8 cellular contexts compared by ENCODE assay signal in the genomic region with DNA sequence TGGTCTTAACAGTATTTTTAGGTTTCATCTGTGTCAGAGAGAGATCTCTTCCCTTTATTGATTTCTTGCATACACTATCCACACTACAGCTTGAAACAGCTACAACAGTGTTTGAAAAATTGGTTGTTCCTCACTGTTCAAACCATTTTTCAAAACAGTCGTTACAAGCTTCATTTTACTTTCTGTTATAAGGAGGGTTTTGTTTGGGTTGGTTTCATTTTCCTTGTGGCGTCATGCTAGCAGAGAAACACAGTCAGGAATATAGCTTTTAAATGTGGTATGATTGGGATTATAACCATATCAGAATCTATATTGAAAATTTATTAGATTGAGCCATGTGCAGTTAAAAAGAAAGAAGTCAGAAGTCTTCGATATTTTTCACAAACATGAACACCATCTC.
A peak's percentile ranks its signal among the peaks of the same experiment; 100 is the strongest.
DNase-seq lines count a peak whose midpoint lies in the region; ATAC-seq and TF ChIP-seq lines count a peak whose summit lies in the region.

No MANE protein-coding gene starts in this region.

- CTCF ChIA-PET in BJ (lab: Yijun Ruan, JAX), result no interaction called here

- H3K36me3 ChIP-seq in BJ (ENCODE audit: control insufficient read depth, insufficient read depth, low read length) (no peaks in the 10 kb centered on the region), adipocyte (ENCODE audit: control insufficient read depth, insufficient read depth, low read length, severe bottlenecking) (no peaks in the 10 kb centered on the region)

- no peaks in the 10 kb centered on the region for H3K9me3 ChIP-seq in adipocyte (ENCODE audit: control insufficient read depth, low read length)

- DNase-seq in BJ (ENCODE audit: low read depth) (no peak), adipocyte (ENCODE audit: low read depth) (no peak), myocyte (ENCODE audit: low read depth) (peak; percentile 28), NCI-H2081 (lab: John Stamatoyannopoulos, UW) (no peak), NOMO-1 (lab: John Stamatoyannopoulos, UW; ENCODE audit: unreplicated experiment in 2 of 2) (no peak), NCI-H510A treated with DMSO at 0.1 percent for 48 hours (lab: John Stamatoyannopoulos, UW) (no peak)

- TF ChIP-seq CTCF in BJ (IDR thresholded peaks at IDR 0.05; ENCODE audit: insufficient read depth, low read depth, low read length), result no peak

- H3K27me3 ChIP-seq in BJ (ENCODE audit: control insufficient read depth, insufficient read depth, low read length) (no peaks in the 10 kb centered on the region), adipocyte (replicated peaks; ENCODE audit: control insufficient read depth, insufficient read depth, low read length) (no peaks in the 10 kb centered on the region)

- H3K4me1 ChIP-seq in adipocyte (ENCODE audit: control insufficient read depth, insufficient read depth, low read length), result peaks cover 31% of the 10 kb centered on the region

- H3K4me3 ChIP-seq in BJ (ENCODE audit: low read depth, low read length), result peak overlapping the region; percentile 23
- peak overlapping the region; percentile 81 for H3K4me3 ChIP-seq in adipocyte (ENCODE audit: low read length)

- peak overlapping the region; percentile 85 for H3K9ac ChIP-seq in adipocyte (ENCODE audit: low read length)

- POLR2A ChIA-PET in BJ (lab: Charles Lee), result no interaction called here

- ATAC-seq in GM21447 (IDR thresholded peaks at IDR 0.05; ENCODE audit: unreplicated experiment) (peak; percentile 77), GM19397 (IDR thresholded peaks at IDR 0.05; ENCODE audit: unreplicated experiment) (no peak)
